ENCODE assay signal across 8 cellular contexts in genomic region chrX:119272882-119273806, GRCh38. TPM values are rescaled to one million over a fixed set of nuclear protein-coding genes. Genes with fewer than 3 reads are reported as not detected.
DNase-seq lines count a peak whose midpoint lies in the region; ATAC-seq and TF ChIP-seq lines count a peak whose summit lies in the region.

No MANE protein-coding gene starts in this region.

- no peaks in the 10 kb centered on the region for H3K36me3 ChIP-seq in CD4-positive, CD25-positive, alpha-beta regulatory T cell (ENCODE audit: control insufficient read depth, insufficient read depth, low read length)

- peak; percentile 37 for TF ChIP-seq CTCF in astrocyte of the spinal cord (IDR thresholded peaks at IDR 0.05; ENCODE audit: low read depth, low read length)
- no peak for TF ChIP-seq CTCF in lower leg skin (IDR thresholded peaks at IDR 0.05)

- H3K27me3 ChIP-seq in CD4-positive, CD25-positive, alpha-beta regulatory T cell (ENCODE audit: control insufficient read depth, insufficient read depth, low read length), result peaks cover 2% of the 10 kb centered on the region

- peak; percentile 47 to 55 for ATAC-seq in CD4-positive, CD25-positive, alpha-beta regulatory T cell (ENCODE audit: low read depth in 2 of 2)
- ATAC-seq in T-helper 17 cell, result peak; percentile 97

- no peak overlapping the region for H3K4me3 ChIP-seq in CD4-positive, CD25-positive, alpha-beta regulatory T cell (ENCODE audit: low read depth, low read length)
- H3K4me3 ChIP-seq in astrocyte of the spinal cord (ENCODE audit: low read depth, low read length), result no peak overlapping the region
- no peak overlapping the region for H3K4me3 ChIP-seq in lower leg skin (ENCODE audit: low read depth, poor library complexity, severe bottlenecking)

- peak overlapping the region in 2 of 4 donors; percentile 66 to 83 for H3K4me3 Mint-ChIP-seq in CD4-positive, CD25-positive, alpha-beta regulatory T cell
- H3K4me3 Mint-ChIP-seq in T-helper 17 cell, result peak overlapping the region; percentile 85

- H3K27me3 Mint-ChIP-seq in CD4-positive, CD25-positive, alpha-beta regulatory T cell, result peaks cover 20% of the 10 kb centered on the region
- H3K27me3 Mint-ChIP-seq in T-helper 17 cell, result no peaks in the 10 kb centered on the region

- H3K9me3 ChIP-seq in CD4-positive, CD25-positive, alpha-beta regulatory T cell (ENCODE audit: control insufficient read depth in 2 of 2, low read length in 2 of 2), result no peaks in the 10 kb centered on the region
- no peaks in the 10 kb centered on the region for H3K9me3 ChIP-seq in T-helper 17 cell (ENCODE audit: control insufficient read depth, low read length, poor library complexity, severe bottlenecking)

- H3K27ac ChIP-seq in CD4-positive, CD25-positive, alpha-beta regulatory T cell (ENCODE audit: insufficient read depth, low read length, poor library complexity, severe bottlenecking), result no peak overlapping the region

- peaks cover 7% of the 10 kb centered on the region for H3K4me1 ChIP-seq in CD4-positive, CD25-positive, alpha-beta regulatory T cell (ENCODE audit: control insufficient read depth, insufficient read depth, low read length, poor library complexity, severe bottlenecking)

- H3K36me3 Mint-ChIP-seq in CD4-positive, CD25-positive, alpha-beta regulatory T cell, result no peaks in the 10 kb centered on the region
- H3K36me3 Mint-ChIP-seq in T-helper 17 cell (ENCODE audit: low read depth), result no peaks in the 10 kb centered on the region

- in situ Hi-C loops in astrocyte of the spinal cord (cut with HindIII; ENCODE audit: low sequenced_read_pairs), result no loop called here

- peaks cover 0 to 5% (median 0%) of the 10 kb centered on the region in 4 donors for H3K4me1 Mint-ChIP-seq in CD4-positive, CD25-positive, alpha-beta regulatory T cell
- H3K4me1 Mint-ChIP-seq in T-helper 17 cell, result peaks cover 6% of the 10 kb centered on the region

- intact Hi-C loops in lower leg skin (cut with DNase I; ENCODE audit: low total_unique reads), result no loop called here

- no peak for TF ChIP-seq POLR2A in lower leg skin (IDR thresholded peaks at IDR 0.05)

- DNase-seq in CD4-positive, CD25-positive, alpha-beta regulatory T cell, result peak; percentile 11 to 75 (median 20)
- DNase-seq in T-helper 17 cell (peak; percentile 27 to 37 (median 29)), astrocyte of the spinal cord (ENCODE audit: low read depth, low spot score) (peak; percentile 40), iris pigment epithelial cell (ENCODE audit: low read depth) (peak; percentile 42), GM19238 (ENCODE audit: insufficient read length, low spot score) (no peak), lower leg skin (ENCODE audit: low spot score in 2 of 2) (no peak), COLO668 (lab: John Stamatoyannopoulos, UW; ENCODE audit: unreplicated experiment) (no peak)
- DNase-seq in stimulated activated CD4-positive, alpha-beta T cell treated with anti-CD3 and anti-CD28 coated beads, TNF-alpha, amount 100 ng/mL, for 48 hours (ENCODE audit: low read depth in 3 of 3), result peak; percentile 19 to 46 (median 31)

- 23 to 56% methylated on average over 6 to 83 of the region's 83 CpGs for WGBS in lower leg skin, 2 donors

- no peak overlapping the region for H3K27ac Mint-ChIP-seq in CD4-positive, CD25-positive, alpha-beta regulatory T cell
- H3K27ac Mint-ChIP-seq in T-helper 17 cell, result no peak overlapping the region

- H3K9me3 Mint-ChIP-seq in CD4-positive, CD25-positive, alpha-beta regulatory T cell, result peaks cover 0 to 3% (median 0%) of the 10 kb centered on the region in 7 donors

RNA-seq across cellular contexts. Expression of gene PGRMC1, which starts 37.1 kb away (rescaled TPM):
- total RNA-seq in CD4-positive, CD25-positive, alpha-beta regulatory T cell, result 17.9 TPM
- polyA plus RNA-seq in CD4-positive, CD25-positive, alpha-beta regulatory T cell, result 10 to 100 TPM; 20.3 to 26.3 (median 22.3) TPM
- total RNA-seq in T-helper 17 cell (10 to 100 TPM; 10.6 to 67.5 TPM), lower leg skin (100 to 1,000 TPM in 2 of 4 donors, 10 to 100 TPM in 2; 63.3 to 122 (median 96.2) TPM)

Comparison
In these comparisons a context has a peak if more than half of its experiments do, and no peak if none do; other contexts are left out.
1. DNase-seq: peak in CD4-positive, CD25-positive, alpha-beta regulatory T cell (3 of 3), T-helper 17 cell (3 of 3), astrocyte of the spinal cord (single experiment), iris pigment epithelial cell (single experiment) and stimulated activated CD4-positive, alpha-beta T cell treated with anti-CD3 and anti-CD28 coated beads, TNF-alpha, amount 100 ng/mL, for 48 hours (3 of 3); none in GM19238 (single experiment), lower leg skin (0 of 2) and COLO668 (single experiment).